2 cellular contexts compared by ENCODE assay signal in the genomic region with DNA sequence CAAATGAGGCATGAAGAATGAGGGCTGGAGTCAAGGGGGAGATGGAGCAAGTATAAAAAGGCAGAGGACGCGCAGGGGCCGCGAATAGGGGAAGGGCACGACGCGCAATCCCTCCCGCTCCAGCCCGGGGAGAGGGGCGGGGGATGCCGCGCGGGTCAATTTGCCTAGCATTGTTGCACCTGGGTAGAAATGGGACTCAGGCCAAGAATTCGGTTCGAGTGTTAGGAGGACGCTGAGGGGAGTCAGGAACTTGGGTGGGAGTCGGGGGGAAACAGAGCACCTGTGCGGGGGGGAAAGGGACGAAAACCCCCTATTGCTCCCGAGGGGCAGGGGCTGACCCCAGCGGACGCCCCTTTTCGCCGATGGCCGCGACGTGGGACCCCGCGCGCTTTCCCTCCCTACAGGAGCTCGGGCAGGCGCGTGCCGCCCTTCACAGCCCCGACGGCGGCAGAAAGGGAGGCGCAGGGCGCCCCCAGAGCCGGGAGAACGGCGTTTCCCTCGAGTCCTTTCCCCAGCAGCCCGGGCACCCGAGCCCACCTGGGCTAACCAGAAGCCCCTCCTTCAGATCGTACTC.
TF ChIP-seq lines count a peak whose summit lies in the region.

No MANE protein-coding gene starts in this region.

TF ChIP-seq in WTC11, 78 proteins besides CTCF, POLR2A, EP300 and RAD21:
- TF ChIP-seq JUN (CRISPR knock-in tag; IDR thresholded peaks at IDR 0.05) (0 out of 2 replicates have a peak, but pooled peaks have one; percentile 60), USF1 (CRISPR knock-in tag; IDR thresholded peaks at IDR 0.05) (peak; percentile 51; the same call in 1 of the 2 replicates), HMGXB4 (CRISPR knock-in tag; IDR thresholded peaks at IDR 0.05) (peak; percentile 79), CREB1 (CRISPR knock-in tag; IDR thresholded peaks at IDR 0.05) (0 out of 2 replicates have a peak, but pooled peaks have one; percentile 14), E2F5 (CRISPR knock-in tag; IDR thresholded peaks at IDR 0.05) (0 out of 2 replicates have a peak, but pooled peaks have one; percentile 42), ARID4B (CRISPR knock-in tag; IDR thresholded peaks at IDR 0.05; ENCODE audit: borderline replicate concordance) (peak; percentile 67; the same call in 1 of the 2 replicates), E2F4 (CRISPR knock-in tag; IDR thresholded peaks at IDR 0.05; ENCODE audit: borderline replicate concordance, low read depth) (no peak), MAX (CRISPR knock-in tag; IDR thresholded peaks at IDR 0.05) (peak; percentile 78), MYBL2 (CRISPR knock-in tag; IDR thresholded peaks at IDR 0.05) (no peak)
- TF ChIP-seq, protein P1, sequence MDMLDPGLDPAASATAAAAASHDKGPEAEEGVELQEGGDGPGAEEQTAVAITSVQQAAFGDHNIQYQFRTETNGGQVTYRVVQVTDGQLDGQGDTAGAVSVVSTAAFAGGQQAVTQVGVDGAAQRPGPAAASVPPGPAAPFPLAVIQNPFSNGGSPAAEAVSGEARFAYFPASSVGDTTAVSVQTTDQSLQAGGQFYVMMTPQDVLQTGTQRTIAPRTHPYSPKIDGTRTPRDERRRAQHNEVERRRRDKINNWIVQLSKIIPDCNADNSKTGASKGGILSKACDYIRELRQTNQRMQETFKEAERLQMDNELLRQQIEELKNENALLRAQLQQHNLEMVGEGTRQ (CRISPR knock-in tag; IDR thresholded peaks at IDR 0.05) = no peak

TF ChIP-seq in H1, 55 proteins besides CTCF, POLR2A, EP300 and RAD21:
- peak in 1 of 2 experiments; percentile 65; a peak in 1 of 4 replicates for TF ChIP-seq SIN3A (conservative IDR thresholded peaks at IDR 0.05 in 1 of 2, IDR thresholded peaks at IDR 0.05 in 1 of 2; ENCODE audit: low read depth in 1 of 2, low read length in 2 of 2)
- peak; percentile 88 for TF ChIP-seq ASH2L (IDR thresholded peaks at IDR 0.05; ENCODE audit: low read length)
- TF ChIP-seq TEAD4 (IDR thresholded peaks at IDR 0.05; ENCODE audit: low read depth, low read length) = no peak
- peak in 1 of 2 experiments; percentile 63; a peak in 1 of 4 replicates for TF ChIP-seq HDAC2 (IDR thresholded peaks at IDR 0.05; ENCODE audit: borderline replicate concordance in 1 of 2, low read depth in 2 of 2, low read length in 2 of 2)
- TF ChIP-seq, protein P2, sequence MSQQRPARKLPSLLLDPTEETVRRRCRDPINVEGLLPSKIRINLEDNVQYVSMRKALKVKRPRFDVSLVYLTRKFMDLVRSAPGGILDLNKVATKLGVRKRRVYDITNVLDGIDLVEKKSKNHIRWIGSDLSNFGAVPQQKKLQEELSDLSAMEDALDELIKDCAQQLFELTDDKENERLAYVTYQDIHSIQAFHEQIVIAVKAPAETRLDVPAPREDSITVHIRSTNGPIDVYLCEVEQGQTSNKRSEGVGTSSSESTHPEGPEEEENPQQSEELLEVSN (IDR thresholded peaks at IDR 0.05) = peak; percentile 70; the same call in 1 of the 2 replicates
- TF ChIP-seq BRCA1 (IDR thresholded peaks at IDR 0.05; ENCODE audit: low read depth, low read length) = no peak
- TF ChIP-seq MAFK (IDR thresholded peaks at IDR 0.05; ENCODE audit: low read depth, low read length) = no peak
- TF ChIP-seq SP4 (IDR thresholded peaks at IDR 0.05; ENCODE audit: low read length) = 0 out of 2 replicates have a peak, but pooled peaks have one; percentile 50
- TF ChIP-seq HDAC6 (IDR thresholded peaks at IDR 0.05; ENCODE audit: low read depth, low read length) = no peak
- TF ChIP-seq SP1 (IDR thresholded peaks at IDR 0.05; ENCODE audit: low read depth, low read length) = 0 out of 2 replicates have a peak, but pooled peaks have one; percentile 8
- TF ChIP-seq RBBP5 (IDR thresholded peaks at IDR 0.05; ENCODE audit: borderline replicate concordance, low read depth, low read length) = peak; percentile 95; the same call in 1 of the 2 replicates
- TF ChIP-seq KDM4A (IDR thresholded peaks at IDR 0.05; ENCODE audit: low read depth, low read length, severe bottlenecking) = peak; percentile 82
- TF ChIP-seq CEBPB (IDR thresholded peaks at IDR 0.05; ENCODE audit: low read depth, low read length) = no peak
- peak; percentile 67 for TF ChIP-seq MAX (IDR thresholded peaks at IDR 0.05)
- TF ChIP-seq, protein P1 (IDR thresholded peaks at IDR 0.05; ENCODE audit: low read length) = 0 out of 2 replicates have a peak, but pooled peaks have one; percentile 12
- TF ChIP-seq PHF8 (conservative IDR thresholded peaks at IDR 0.05; ENCODE audit: low read depth, low read length) = no peak; the same call in 1 of the 2 replicates
- TF ChIP-seq YY1 (IDR thresholded peaks at IDR 0.05; ENCODE audit: low read depth, low read length) = 0 out of 2 replicates have a peak, but pooled peaks have one; percentile 12
- no peak; the same call in 1 of the 2 replicates for TF ChIP-seq KDM5A (IDR thresholded peaks at IDR 0.05; ENCODE audit: low read length)
- no peak for TF ChIP-seq TBP (IDR thresholded peaks at IDR 0.05; ENCODE audit: low read depth, low read length)
